ENCODE assay signal across 19 cellular contexts in the genomic region with DNA sequence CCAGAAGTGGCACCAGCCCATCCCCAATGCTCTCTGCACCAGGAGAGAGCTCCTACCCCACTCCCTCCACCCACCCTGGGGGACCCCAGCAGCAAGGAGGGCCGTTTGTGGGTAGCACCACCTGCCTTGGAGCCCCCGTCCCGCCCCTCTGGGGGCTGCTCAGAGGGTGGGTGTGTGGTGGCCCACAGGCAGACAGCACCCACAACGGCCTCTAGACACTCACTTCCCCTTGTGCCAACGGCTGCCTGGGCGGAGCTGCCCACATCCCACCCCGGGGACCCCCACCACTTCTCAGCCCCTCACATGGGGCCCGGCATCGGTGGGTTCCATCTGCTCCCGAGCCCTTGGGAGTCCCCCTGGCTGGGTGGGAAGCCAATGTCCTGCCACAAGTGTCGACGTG. TPM values are rescaled to one million over a fixed set of nuclear protein-coding genes. Genes with fewer than 3 reads are reported as not detected.
DNase-seq lines count a peak whose midpoint lies in the region; ATAC-seq, FAIRE-seq and TF ChIP-seq lines count a peak whose summit lies in the region.
"Had no signal": no experiment of that assay in that cellular context is flagged by ENCODE, and none has a peak within 500 bp of the region (broad histone marks: within the 10 kb centered on the region; RNA-seq: fewer than 3 reads in every experiment).

No MANE protein-coding gene starts in this region.

- DNase-seq in A549 (ENCODE audit: low read depth in 1 of 2, low spot score in 1 of 2) (no peak), Kasumi-1 (lab: John Stamatoyannopoulos, UW) (peak; percentile 57 to 58), naive B cell (peak; percentile 24), D341Med (ENCODE audit: low spot score) (no peak), NCI-H2227 treated with DMSO at 0.1 percent for 48 hours (lab: John Stamatoyannopoulos, UW) (no peak), H54 (ENCODE audit: insufficient read length, low spot score) (no peak)
- DNase-seq: activated CD4-positive, alpha-beta T cell treated with anti-CD3 and anti-CD28 coated beads for 36 hours; activated CD8-positive, alpha-beta memory T cell treated with anti-CD3 and anti-CD28 coated beads, Interleukin-2, amount 10 ng/mL, durations not matched to agents 7 days and 5 days; activated effector memory CD4-positive, alpha-beta T cell treated with Interleukin-2 at 50 U/mL for 16 hours; CD8-positive, alpha-beta T cell; effector memory CD4-positive, alpha-beta T cell; H9; NCI-H748 treated with DMSO at 0.1 percent for 48 hours; sigmoid colon; testis had no signal

- POLR2A ChIA-PET in A549 (lab: Yijun Ruan, JAX) = interaction anchor here (2.4 to 3.1 kb wide), 2 partner anchors 9 to 33 kb away, joined by 17 to 25 read pairs; partner anchors contain the start of gene BAHCC1

- peaks cover 51% of the 10 kb centered on the region for H3K4me1 ChIP-seq in A549

- H3K27ac ChIP-seq in A549 (peak overlapping the region; percentile 69 to 84; a peak in 5 of 6 replicates), angular gyrus (ENCODE audit: low read depth, low read length) (peak overlapping the region; percentile 91)
- H3K27ac ChIP-seq: parathyroid adenoma, testis had no signal

- ATAC-seq in A549 (no peak; a peak in 2 of 6 replicates), naive B cell (ENCODE audit: low read depth in 2 of 2) (peak; percentile 13 to 16), GM21447 (IDR thresholded peaks at IDR 0.05; ENCODE audit: unreplicated experiment) (no peak)
- ATAC-seq: activated CD4-positive, alpha-beta T cell treated with anti-CD3 and anti-CD28 coated beads for 36 hours; activated CD8-positive, alpha-beta memory T cell treated with anti-CD3 and anti-CD28 coated beads, Interleukin-2, amount 10 ng/mL, durations not matched to agents 7 days and 5 days had no signal

- TF ChIP-seq EP300 in A549 (IDR thresholded peaks at IDR 0.05) = no peak

- no peaks in the 10 kb centered on the region for H3K9me3 ChIP-seq in A549
- H3K9me3 ChIP-seq: sigmoid colon, testis had no signal

- H3K4me1 Mint-ChIP-seq in naive B cell = peaks cover 9 to 27% (median 10%) of the 10 kb centered on the region in 3 donors

- TF ChIP-seq POLR2A in A549 (IDR thresholded peaks at IDR 0.05; ENCODE audit: low read length) (no peak), H54 (IDR thresholded peaks at IDR 0.05; ENCODE audit: low read depth, low read length) (no peak)

- WGBS in A549 (ENCODE audit: missing lambda C conversion rate) = 74% methylated on average over 12 of the region's 12 CpGs

- peak overlapping the region; percentile 78; the same call in 2 of the 3 replicates for H3K4me2 ChIP-seq in A549

- H3K9me3 Mint-ChIP-seq in naive B cell = no peaks in the 10 kb centered on the region
- H3K9me3 Mint-ChIP-seq: CD8-positive, alpha-beta T cell; H9 had no signal

- TF ChIP-seq RAD21 in A549 (conservative IDR thresholded peaks at IDR 0.05 in 1 of 2, IDR thresholded peaks at IDR 0.05 in 1 of 2) = no peak

- peaks cover 4 to 24% (median 15%) of the 10 kb centered on the region in 3 donors for H3K27me3 Mint-ChIP-seq in naive B cell

- H3K4me3 Mint-ChIP-seq in naive B cell = peak overlapping the region in 5 of 8 donors; percentile 16 to 74 (median 41)
- H3K4me3 Mint-ChIP-seq: activated CD4-positive, alpha-beta T cell treated with anti-CD3 and anti-CD28 coated beads for 36 hours; activated CD8-positive, alpha-beta memory T cell treated with anti-CD3 and anti-CD28 coated beads, Interleukin-2, amount 10 ng/mL, durations not matched to agents 7 days and 5 days; H9 had no signal

- FAIRE-seq in A549 (lab: Jason Lieb, UNC) (no peak), H54 (lab: Jason Lieb, UNC) (no peak)
- FAIRE-seq: islet of Langerhans had no signal

- H3K27ac Mint-ChIP-seq in naive B cell = no peak overlapping the region
- H3K27ac Mint-ChIP-seq: activated CD4-positive, alpha-beta T cell treated with anti-CD3 and anti-CD28 coated beads for 36 hours; activated CD8-positive, alpha-beta memory T cell treated with anti-CD3 and anti-CD28 coated beads, Interleukin-2, amount 10 ng/mL, durations not matched to agents 7 days and 5 days; CD8-positive, alpha-beta T cell; H9 had no signal

- no peaks in the 10 kb centered on the region for H3K36me3 Mint-ChIP-seq in naive B cell
- H3K36me3 Mint-ChIP-seq: activated CD8-positive, alpha-beta memory T cell treated with anti-CD3 and anti-CD28 coated beads, Interleukin-2, amount 10 ng/mL, durations not matched to agents 7 days and 5 days; CD8-positive, alpha-beta T cell had no signal

- CTCF ChIA-PET in A549 (lab: Yijun Ruan, JAX) = interaction anchor here (1.1 to 4.5 kb wide), 12 partner anchors 9 to 174 kb away, joined by 3 to 39 read pairs (median 8); partner anchors contain the start of gene BAHCC1

- H3K4me3 ChIP-seq in A549 = no peak overlapping the region
- H3K4me3 ChIP-seq: testis had no signal

- no peak for TF ChIP-seq CTCF in A549 (IDR thresholded peaks at IDR 0.05)

TF ChIP-seq in A549, 52 proteins besides CTCF, POLR2A, EP300 and RAD21:
- no peak for TF ChIP-seq ZC3H11A (IDR thresholded peaks at IDR 0.05)
- TF ChIP-seq HOXB5 (CRISPR knock-in tag; IDR thresholded peaks at IDR 0.05) = no peak
- no peak for TF ChIP-seq ZNF302 (CRISPR knock-in tag; IDR thresholded peaks at IDR 0.05)

RNA-seq across cellular contexts. Expression of gene BAHCC1, which starts 33.3 kb away (rescaled TPM):
- polyA plus RNA-seq in A549 (2011; rRNA removed) = 2.1 and 2.6 TPM in 2 replicates
- polyA plus RNA-seq in A549 (2012; cell fraction: cytosol; rRNA removed) = 7.4 and 8.4 TPM in 2 replicates
- polyA plus RNA-seq in A549 (2012; cell fraction: nucleus; rRNA removed) = 27.4 and 38.1 TPM in 2 replicates
- polyA plus RNA-seq in A549 (2017; fragmentation: RNase III; extraction: RNeasy Plus Mini Kit Qiagen cat#74134 plus additional on column Dnase treatment) = 5.2 to 5.9 TPM (median 5.8 TPM) in 3 replicates
- 2.6 and 3.5 TPM in 2 replicates for polyA minus RNA-seq in A549 (2011; rRNA and poly(A)+ RNA removed)
- under 1 TPM in 1 of 6 donors, not detected in 5; 0.07 TPM for polyA plus RNA-seq in naive B cell (ENCODE audit: low read depth in 6 of 6)

Comparison
In these comparisons a context has a peak if more than half of its experiments do, and no peak if none do; other contexts are left out.
1. ATAC-seq: peak in naive B cell (2 of 2); none in A549 (0 of 2) and GM21447 (single experiment).
2. DNase-seq: peak in Kasumi-1 (2 of 2) and naive B cell (single experiment); none in A549 (0 of 2), D341Med (single experiment), NCI-H2227 treated with DMSO at 0.1 percent for 48 hours (single experiment) and H54 (single experiment).